In genomic region chr7:24595671-24596418, GRCh38 we compare ENCODE assay signal across 15 cellular contexts. TPM values are rescaled to one million over a fixed set of nuclear protein-coding genes. Genes with fewer than 3 reads are reported as not detected.
A peak's percentile ranks its signal among the peaks of the same experiment; 100 is the strongest.
DNase-seq lines count a peak whose midpoint lies in the region; ATAC-seq and TF ChIP-seq lines count a peak whose summit lies in the region.
"Had no signal": no experiment of that assay in that cellular context is flagged by ENCODE, and none has a peak within 500 bp of the region (broad histone marks: within the 10 kb centered on the region; RNA-seq: fewer than 3 reads in every experiment).

No MANE protein-coding gene starts in this region.

- TF ChIP-seq CTCF in endothelial cell (IDR thresholded peaks at IDR 0.05; ENCODE audit: unreplicated experiment) = no peak

- POLR2A ChIA-PET in activated CD4-positive, alpha-beta T cell treated with anti-CD3 and anti-CD28 coated beads for 36 hours (lab: Charles Lee) = interaction anchor here (0.6 kb wide), 1 partner anchor 14 kb away, joined by 3 read pairs; no protein-coding TSS in a partner anchor

- H3K36me3 Mint-ChIP-seq in activated CD4-positive, alpha-beta T cell treated with anti-CD3 and anti-CD28 coated beads for 36 hours (ENCODE audit: low read depth) = peaks cover 8% of the 10 kb centered on the region
- no peaks in the 10 kb centered on the region for H3K36me3 Mint-ChIP-seq in stimulated activated effector memory CD8-positive, alpha-beta T cell treated with anti-CD3 and anti-CD28 coated beads, Interleukin-12 subunit alpha, Interleukin-12 subunit beta, amount 100 ng/mL, for 72 hours
- no peaks in the 10 kb centered on the region for H3K36me3 Mint-ChIP-seq in endothelial cell (ENCODE audit: low read depth, unreplicated experiment)

- H3K27ac Mint-ChIP-seq in activated CD4-positive, alpha-beta T cell treated with anti-CD3 and anti-CD28 coated beads for 36 hours = no peak overlapping the region
- no peak overlapping the region for H3K27ac Mint-ChIP-seq in stimulated activated effector memory CD8-positive, alpha-beta T cell treated with anti-CD3 and anti-CD28 coated beads, Interleukin-12 subunit alpha, Interleukin-12 subunit beta, amount 100 ng/mL, for 72 hours
- H3K27ac Mint-ChIP-seq in endothelial cell (ENCODE audit: unreplicated experiment) = no peak overlapping the region

- no peak for DNase-seq in activated CD4-positive, alpha-beta T cell treated with anti-CD3 and anti-CD28 coated beads for 36 hours
- no peak for DNase-seq in activated CD4-positive, alpha-beta T cell treated with anti-CD3 and anti-CD28 coated beads for 4 hours
- DNase-seq in stimulated activated effector memory CD8-positive, alpha-beta T cell treated with anti-CD3 and anti-CD28 coated beads, Interleukin-12 subunit alpha, Interleukin-12 subunit beta, amount 100 ng/mL, for 72 hours (ENCODE audit: low spot score in 2 of 2) = no peak
- DNase-seq in stimulated activated CD4-positive, alpha-beta T cell treated with anti-CD3 and anti-CD28 coated beads, Interleukin-4, amount 100 ng/mL, for 24 hours = no peak
- no peak for DNase-seq in NCI-H524 treated with DMSO at 0.1 percent for 48 hours (lab: John Stamatoyannopoulos, UW)
- no peak for DNase-seq in endothelial cell (ENCODE audit: low spot score)
- DNase-seq: activated T-cell treated with anti-CD3 and anti-CD28 coated beads, Interleukin-2, amount 50 U/mL, for 48 hours; dermis blood vessel endothelial cell; GF-D8; NCI-H2171 treated with DMSO at 0.1 percent for 48 hours; stimulated activated CD4-positive, alpha-beta T cell treated with anti-CD3 and anti-CD28 coated beads, Interleukin-1b, Interleukin-23, amount 100 ng/mL, for 48 hours; transverse colon had no signal

- no peaks in the 10 kb centered on the region for H3K9me3 Mint-ChIP-seq in activated CD4-positive, alpha-beta T cell treated with anti-CD3 and anti-CD28 coated beads for 36 hours (ENCODE audit: low read depth)
- no peaks in the 10 kb centered on the region for H3K9me3 Mint-ChIP-seq in stimulated activated effector memory CD8-positive, alpha-beta T cell treated with anti-CD3 and anti-CD28 coated beads, Interleukin-12 subunit alpha, Interleukin-12 subunit beta, amount 100 ng/mL, for 72 hours
- H3K9me3 Mint-ChIP-seq in endothelial cell (ENCODE audit: unreplicated experiment) = no peaks in the 10 kb centered on the region

- peak; percentile 73 for ATAC-seq in activated CD4-positive, alpha-beta T cell treated with anti-CD3 and anti-CD28 coated beads for 36 hours
- ATAC-seq in GM21825 (IDR thresholded peaks at IDR 0.05; ENCODE audit: unreplicated experiment) (peak; percentile 57), HG03520 (IDR thresholded peaks at IDR 0.05; ENCODE audit: unreplicated experiment) (peak; percentile 62)
- ATAC-seq in stimulated activated effector memory CD8-positive, alpha-beta T cell treated with anti-CD3 and anti-CD28 coated beads, Interleukin-12 subunit alpha, Interleukin-12 subunit beta, amount 100 ng/mL, for 72 hours = peak; percentile 71
- ATAC-seq: A549 had no signal

- H3K4me3 Mint-ChIP-seq in activated CD4-positive, alpha-beta T cell treated with anti-CD3 and anti-CD28 coated beads for 36 hours = no peak overlapping the region
- H3K4me3 Mint-ChIP-seq in stimulated activated effector memory CD8-positive, alpha-beta T cell treated with anti-CD3 and anti-CD28 coated beads, Interleukin-12 subunit alpha, Interleukin-12 subunit beta, amount 100 ng/mL, for 72 hours = no peak overlapping the region
- no peak overlapping the region for H3K4me3 Mint-ChIP-seq in endothelial cell (ENCODE audit: unreplicated experiment)

- intact Hi-C loops in activated CD4-positive, alpha-beta T cell treated with anti-CD3 and anti-CD28 coated beads for 36 hours (cut with DNase I, micrococcal nuclease) = no loop called here

- H3K27me3 Mint-ChIP-seq in activated CD4-positive, alpha-beta T cell treated with anti-CD3 and anti-CD28 coated beads for 36 hours = no peaks in the 10 kb centered on the region
- no peaks in the 10 kb centered on the region for H3K27me3 Mint-ChIP-seq in endothelial cell (ENCODE audit: unreplicated experiment)

- CTCF ChIA-PET in activated CD4-positive, alpha-beta T cell treated with anti-CD3 and anti-CD28 coated beads for 36 hours (lab: Charles Lee) = interaction anchor here (0.7 kb wide), 2 partner anchors 13 to 22 kb away, joined by 3 read pairs; no protein-coding TSS in a partner anchor

- peaks cover 6% of the 10 kb centered on the region for H3K4me1 Mint-ChIP-seq in activated CD4-positive, alpha-beta T cell treated with anti-CD3 and anti-CD28 coated beads for 36 hours
- H3K4me1 Mint-ChIP-seq in stimulated activated effector memory CD8-positive, alpha-beta T cell treated with anti-CD3 and anti-CD28 coated beads, Interleukin-12 subunit alpha, Interleukin-12 subunit beta, amount 100 ng/mL, for 72 hours = peaks cover 6% of the 10 kb centered on the region
- H3K4me1 Mint-ChIP-seq in endothelial cell (ENCODE audit: unreplicated experiment) = no peaks in the 10 kb centered on the region

RNA-seq across cellular contexts. Expression of gene PALS2, which starts 22.6 kb away (rescaled TPM):
- total RNA-seq in activated CD4-positive, alpha-beta T cell treated with anti-CD3 and anti-CD28 coated beads for 36 hours = 10 to 100 TPM; 20.8 to 41.7 TPM
- total RNA-seq in endothelial cell (ENCODE audit: unreplicated experiment) = 32.0 TPM
